Comparison of ENCODE assay signal across 2 cellular contexts in genomic region chr16:65283238-65283651, GRCh38.
TF ChIP-seq lines count a peak whose summit lies in the region.

No MANE protein-coding gene starts in this region.

TF ChIP-seq in IMR-90, 13 proteins besides CTCF, POLR2A, EP300 and RAD21 (continued from another document):
- TF ChIP-seq ELK1 (IDR thresholded peaks at IDR 0.05; ENCODE audit: borderline replicate concordance, low read depth, low read length): no peak
- no peak for TF ChIP-seq BHLHE40 (IDR thresholded peaks at IDR 0.05; ENCODE audit: low read depth, low read length)
- no peak for TF ChIP-seq CHD1 (IDR thresholded peaks at IDR 0.05; ENCODE audit: low read depth, low read length)
- TF ChIP-seq RCOR1 (IDR thresholded peaks at IDR 0.05; ENCODE audit: insufficient replicate concordance, low read length): no peak

TF ChIP-seq in SK-N-SH, 30 proteins besides CTCF, POLR2A, EP300 and RAD21:
- TF ChIP-seq ZBTB33 (IDR thresholded peaks at IDR 0.05; ENCODE audit: borderline replicate concordance, low read depth) (no peak), USF1 (IDR thresholded peaks at IDR 0.05; ENCODE audit: borderline replicate concordance, low read depth) (no peak), RFX5 (IDR thresholded peaks at IDR 0.05; ENCODE audit: low read length) (no peak), NFIC (IDR thresholded peaks at IDR 0.05; ENCODE audit: borderline replicate concordance) (no peak), FOSL2 (IDR thresholded peaks at IDR 0.05; ENCODE audit: borderline replicate concordance, low read depth) (no peak), IRF3 (IDR thresholded peaks at IDR 0.05; ENCODE audit: low read depth, low read length) (no peak), PBX3 (IDR thresholded peaks at IDR 0.05) (no peak), REST (IDR thresholded peaks at IDR 0.05; ENCODE audit: low read depth, low read length) (no peak), POLR2AphosphoS5 (IDR thresholded peaks at IDR 0.05; ENCODE audit: low read depth, low read length) (no peak; the same call in 1 of the 2 replicates), RXRA (IDR thresholded peaks at IDR 0.05; ENCODE audit: borderline replicate concordance, low read depth) (no peak), GABPA (IDR thresholded peaks at IDR 0.05; ENCODE audit: low read depth) (no peak), ELF1 (IDR thresholded peaks at IDR 0.05) (no peak), TCF12 (IDR thresholded peaks at IDR 0.05) (peak; percentile 38), GATA2 (CRISPR knock-in tag; IDR thresholded peaks at IDR 0.05) (peak; percentile 87), YY1 (IDR thresholded peaks at IDR 0.05; ENCODE audit: low read depth) (no peak), MAX (IDR thresholded peaks at IDR 0.05; ENCODE audit: low read depth) (no peak), CHD2 (IDR thresholded peaks at IDR 0.05; ENCODE audit: low read length, partially characterized antibody) (peak; percentile 68), NRF1 (IDR thresholded peaks at IDR 0.05; ENCODE audit: low read depth, low read length) (no peak), JUND (IDR thresholded peaks at IDR 0.05) (no peak), SIN3A (IDR thresholded peaks at IDR 0.05; ENCODE audit: borderline replicate concordance, low read depth, low read length) (no peak), SMC3 (IDR thresholded peaks at IDR 0.05; ENCODE audit: low read depth, low read length) (no peak), MXI1 (IDR thresholded peaks at IDR 0.05; ENCODE audit: low read depth, low read length) (peak; percentile 79), TAF1 (IDR thresholded peaks at IDR 0.05; ENCODE audit: borderline replicate concordance, low read depth, low read length) (no peak), EZH2phosphoT487 (IDR thresholded peaks at IDR 0.05; ENCODE audit: borderline replicate concordance, low read depth) (no peak), USF2 (IDR thresholded peaks at IDR 0.05; ENCODE audit: borderline replicate concordance, low read depth, low read length) (no peak), RCOR1 (IDR thresholded peaks at IDR 0.05; ENCODE audit: low read length) (peak; percentile 79), FOXM1 (IDR thresholded peaks at IDR 0.05; ENCODE audit: low read depth) (no peak), FOXJ3 (CRISPR knock-in tag; IDR thresholded peaks at IDR 0.05) (0 out of 2 replicates have a peak, but pooled peaks have one; percentile 39), MEF2A (IDR thresholded peaks at IDR 0.05; ENCODE audit: borderline replicate concordance, low read depth) (no peak)
TF ChIP-seq in SK-N-SH: peak in this region for 6.
